ENCODE assay signal across 8 cellular contexts in genomic region chr9:136790640-136791465, GRCh38. TPM values are rescaled to one million over a fixed set of nuclear protein-coding genes. Genes with fewer than 3 reads are reported as not detected.
A peak's percentile ranks its signal among the peaks of the same experiment; 100 is the strongest.
DNase-seq lines count a peak whose midpoint lies in the region; ATAC-seq and TF ChIP-seq lines count a peak whose summit lies in the region.

TMEM141 (plus strand) TSS chr9:136791344; CDS start chr9:136791371, 27 bp downstream.

- H3K9me3 ChIP-seq in DND-41 (ENCODE audit: insufficient read depth, low read length, severe bottlenecking), result no peaks in the 10 kb centered on the region
- H3K9me3 ChIP-seq in naive thymus-derived CD4-positive, alpha-beta T cell (ENCODE audit: control insufficient read depth in 2 of 3, low read length in 3 of 3), result no peaks in the 10 kb centered on the region

- no peaks in the 10 kb centered on the region for H3K9me2 ChIP-seq in GM23338 (ENCODE audit: insufficient read depth)

- H4K20me1 ChIP-seq in DND-41 (ENCODE audit: insufficient read depth, low read length) (peaks cover 11% of the 10 kb centered on the region; the same call in 1 of the 2 replicates), GM23338 (replicated peaks; ENCODE audit: insufficient read depth) (peaks cover 14% of the 10 kb centered on the region)

- H3K79me2 ChIP-seq in DND-41 (ENCODE audit: insufficient read depth, low read length) (peaks cover 4% of the 10 kb centered on the region; the same call in 1 of the 2 replicates), GM23338 (replicated peaks; ENCODE audit: insufficient read depth) (0 out of 2 replicates have a peak, but pooled peaks cover 4% of the 10 kb centered on the region)

- ATAC-seq in DND-41 (ENCODE audit: insufficient read depth, low read depth) (peak; percentile 88), GM23338 (peak; percentile 86)
- ATAC-seq in naive thymus-derived CD4-positive, alpha-beta T cell, result peak; percentile 92
- ATAC-seq in stimulated activated naive B cell treated with anti-CD40 and anti-IgM and Interleukin-4, amounts not matched to agents 10 μg/mL and 1 μg/mL and 100 μg/mL, for 72 hours (replicated peaks), result peak; percentile 88 to 91

- H3K36me3 ChIP-seq in DND-41 (ENCODE audit: insufficient read depth, low read length) (peaks cover 8% of the 10 kb centered on the region; the same call in 1 of the 2 replicates), GM23338 (ENCODE audit: insufficient read depth) (no peaks in the 10 kb centered on the region)
- H3K36me3 ChIP-seq in naive thymus-derived CD4-positive, alpha-beta T cell (ENCODE audit: control insufficient read depth in 2 of 3, insufficient read depth in 3 of 3, low read length in 3 of 3), result peaks cover 0 to 17% (median 3%) of the 10 kb centered on the region in 3 experiments

- H3K27me3 ChIP-seq in DND-41 (ENCODE audit: insufficient read depth, low read length, poor library complexity), result no peaks in the 10 kb centered on the region
- H3K27me3 ChIP-seq in GM23338 (ENCODE audit: insufficient read depth), result no peaks in the 10 kb centered on the region
- no peaks in the 10 kb centered on the region for H3K27me3 ChIP-seq in naive thymus-derived CD4-positive, alpha-beta T cell (ENCODE audit: control insufficient read depth in 2 of 2, insufficient read depth in 2 of 2, low read length in 2 of 2)

- peak; percentile 100 for DNase-seq in DND-41
- DNase-seq in GM23338 (ENCODE audit: low spot score), result peak; percentile 100
- peak; percentile 98 for DNase-seq in LHCN-M2 (ENCODE audit: low read depth)
- DNase-seq in RPMI8226, result peak; percentile 100
- DNase-seq in activated T-helper 1 cell treated with anti-CD3 and anti-CD28 coated beads, Interleukin-2, amount 50 U/mL, for 16 hours (ENCODE audit: low read depth in 1 of 2, low spot score in 1 of 2), result peak; percentile 99 to 100
- DNase-seq in fibroblast of gingiva (ENCODE audit: low read depth), result peak; percentile 99
- DNase-seq in naive thymus-derived CD4-positive, alpha-beta T cell, result peak; percentile 99 to 100 (median 99)
- peak; percentile 99 for DNase-seq in stimulated activated naive B cell treated with anti-CD40 and anti-IgM and Interleukin-4, amounts not matched to agents 10 μg/mL and 1 μg/mL and 100 μg/mL, for 72 hours

- H3K4me1 Mint-ChIP-seq in GM23338, result peaks cover 18% of the 10 kb centered on the region
- H3K4me1 Mint-ChIP-seq in naive thymus-derived CD4-positive, alpha-beta T cell, result peaks cover 9 to 38% (median 29%) of the 10 kb centered on the region in 7 donors
- H3K4me1 Mint-ChIP-seq in stimulated activated naive B cell treated with anti-CD40 and anti-IgM and Interleukin-4, amounts not matched to agents 10 μg/mL and 1 μg/mL and 100 μg/mL, for 72 hours, result peaks cover 13 to 24% of the 10 kb centered on the region in 2 donors

- peak within 1 kb of the TSS; percentile 94 for H3K27ac Mint-ChIP-seq in GM23338
- H3K27ac Mint-ChIP-seq in naive thymus-derived CD4-positive, alpha-beta T cell, result peak within 1 kb of the TSS; percentile 57 to 98 (median 92)
- H3K27ac Mint-ChIP-seq in stimulated activated naive B cell treated with anti-CD40 and anti-IgM and Interleukin-4, amounts not matched to agents 10 μg/mL and 1 μg/mL and 100 μg/mL, for 72 hours, result peak within 1 kb of the TSS; percentile 97

- CTCF ChIA-PET in naive thymus-derived CD4-positive, alpha-beta T cell (lab: Charles Lee), result interaction anchor here (0.6 to 6.3 kb wide), 4 partner anchors 46 to 276 kb away, joined by 3 to 49 read pairs (median 6); no protein-coding TSS in a partner anchor

- H3K4me3 ChIP-seq in DND-41 (ENCODE audit: low read depth in 1 of 2, low read length in 2 of 2) (peak within 1 kb of the TSS; percentile 70 to 92), GM23338 (peak within 1 kb of the TSS; percentile 91)
- H3K4me3 ChIP-seq in naive thymus-derived CD4-positive, alpha-beta T cell (ENCODE audit: low read length), result peak within 1 kb of the TSS; percentile 94

- intact Hi-C loops in naive thymus-derived CD4-positive, alpha-beta T cell (cut with micrococcal nuclease), result loop anchor here (1.0 to 5.0 kb wide), 23 partner anchors 9 to 814 kb away; partner anchors contain the start of genes ARRDC1 (in 2 of the 2), DNLZ (in 2 of the 2), FBXW5 (in 2 of the 2) and MAN1B1 (in 2 of the 2)

- H3K9me3 Mint-ChIP-seq in GM23338, result no peaks in the 10 kb centered on the region
- H3K9me3 Mint-ChIP-seq in naive thymus-derived CD4-positive, alpha-beta T cell, result peaks cover 0 to 1% (median 0%) of the 10 kb centered on the region in 11 donors
- no peaks in the 10 kb centered on the region for H3K9me3 Mint-ChIP-seq in stimulated activated naive B cell treated with anti-CD40 and anti-IgM and Interleukin-4, amounts not matched to agents 10 μg/mL and 1 μg/mL and 100 μg/mL, for 72 hours

- POLR2A ChIA-PET in naive thymus-derived CD4-positive, alpha-beta T cell (lab: Charles Lee), result interaction anchor here (0.6 to 5.9 kb wide), 10 partner anchors 10 to 450 kb away, joined by 3 to 38 read pairs (median 4); partner anchors contain the start of genes FUT7, MAN1B1, RABL6 and TRAF2

- peaks cover 17% of the 10 kb centered on the region for H3K27me3 Mint-ChIP-seq in GM23338 (ENCODE audit: insufficient read depth, low read depth, poor library complexity)
- H3K27me3 Mint-ChIP-seq in naive thymus-derived CD4-positive, alpha-beta T cell, result peaks cover 0 to 16% (median 0%) of the 10 kb centered on the region in 5 donors
- H3K27me3 Mint-ChIP-seq in stimulated activated naive B cell treated with anti-CD40 and anti-IgM and Interleukin-4, amounts not matched to agents 10 μg/mL and 1 μg/mL and 100 μg/mL, for 72 hours, result no peaks in the 10 kb centered on the region

- H3K27ac ChIP-seq in DND-41 (ENCODE audit: low read length) (peak within 1 kb of the TSS; percentile 87), GM23338 (ENCODE audit: low read depth) (0 out of 2 replicates have a peak within 1 kb of the TSS, but pooled peaks have one; percentile 26)
- peak within 1 kb of the TSS; percentile 91 for H3K27ac ChIP-seq in naive thymus-derived CD4-positive, alpha-beta T cell (ENCODE audit: low read depth, low read length)

- peaks cover 34% of the 10 kb centered on the region for H3K4me1 ChIP-seq in DND-41 (ENCODE audit: insufficient read depth, low read length)
- H3K4me1 ChIP-seq in GM23338 (ENCODE audit: insufficient read depth), result peaks cover 4% of the 10 kb centered on the region
- H3K4me1 ChIP-seq in naive thymus-derived CD4-positive, alpha-beta T cell (ENCODE audit: control insufficient read depth in 2 of 2, insufficient read depth in 2 of 2, low read length in 2 of 2), result peaks cover 18 to 19% of the 10 kb centered on the region in 2 donors

- H3K4me2 ChIP-seq in DND-41 (ENCODE audit: insufficient read depth, low read length), result peak within 1 kb of the TSS; percentile 97
- peak within 1 kb of the TSS; percentile 88 for H3K4me2 ChIP-seq in GM23338

- TF ChIP-seq CTCF in DND-41 (IDR thresholded peaks at IDR 0.05; ENCODE audit: borderline replicate concordance, extremely low read depth, low read length, poor library complexity, severe bottlenecking), result no peak
- no peak for TF ChIP-seq CTCF in GM23338 (conservative IDR thresholded peaks at IDR 0.05; ENCODE audit: low read depth in 2 of 2)

- H3K9ac ChIP-seq in DND-41 (ENCODE audit: low read depth, low read length), result peak within 1 kb of the TSS; percentile 90

- H2AFZ ChIP-seq in DND-41 (ENCODE audit: low read depth, low read length) (peak within 1 kb of the TSS; percentile 79), GM23338 (peak within 1 kb of the TSS; percentile 86; the same call in 1 of the 2 replicates)

- peaks cover 8% of the 10 kb centered on the region; the same call in 2 of the 3 replicates for H3K36me3 Mint-ChIP-seq in GM23338 (ENCODE audit: low read depth)
- peaks cover 0 to 5% (median 0%) of the 10 kb centered on the region in 5 donors for H3K36me3 Mint-ChIP-seq in naive thymus-derived CD4-positive, alpha-beta T cell
- peaks cover 0 to 13% of the 10 kb centered on the region in 2 donors for H3K36me3 Mint-ChIP-seq in stimulated activated naive B cell treated with anti-CD40 and anti-IgM and Interleukin-4, amounts not matched to agents 10 μg/mL and 1 μg/mL and 100 μg/mL, for 72 hours

- H3K4me3 Mint-ChIP-seq in GM23338, result peak within 1 kb of the TSS; percentile 84
- peak within 1 kb of the TSS; percentile 76 to 90 (median 86) for H3K4me3 Mint-ChIP-seq in naive thymus-derived CD4-positive, alpha-beta T cell
- peak within 1 kb of the TSS; percentile 92 for H3K4me3 Mint-ChIP-seq in stimulated activated naive B cell treated with anti-CD40 and anti-IgM and Interleukin-4, amounts not matched to agents 10 μg/mL and 1 μg/mL and 100 μg/mL, for 72 hours

- H3F3A ChIP-seq in GM23338 (replicated peaks; ENCODE audit: low read depth), result 0 out of 2 replicates have a peak, but pooled peaks cover 6% of the 10 kb centered on the region

TF ChIP-seq in GM23338, 12 proteins besides CTCF, POLR2A, EP300 and RAD21:
- 0 out of 2 replicates have a peak, but pooled peaks have one; percentile 42 for TF ChIP-seq CREB1 (CRISPR knock-in tag; IDR thresholded peaks at IDR 0.05; ENCODE audit: low read depth)
- no peak for TF ChIP-seq STAT1 (IDR thresholded peaks at IDR 0.05; ENCODE audit: unreplicated experiment)
- TF ChIP-seq EZH2 (IDR thresholded peaks at IDR 0.05; ENCODE audit: low read depth, unreplicated experiment), result no peak
- peak; percentile 93 for TF ChIP-seq POLR2AphosphoS5 (IDR thresholded peaks at IDR 0.05; ENCODE audit: low read depth)

RNA-seq across cellular contexts. Expression of gene TMEM141, which starts in this region (rescaled TPM):
- 57.0 and 71.4 TPM in 2 replicates for total RNA-seq in GM23338 (2014; rRNA removed; shearing (Covaris generic))
- 90.0 and 90.5 TPM in 2 replicates for polyA plus RNA-seq in GM23338 (2016; fragmentation: Nextera tagmentation; extraction: Ambion mirVana)
- total RNA-seq in LHCN-M2 (2014; rRNA removed), result 61.2 and 76.3 TPM in 2 replicates
- polyA plus RNA-seq in LHCN-M2 (2012), result 78.9 TPM
- 10 to 100 TPM; 27.2 to 54.9 (median 36.2) TPM for total RNA-seq in naive thymus-derived CD4-positive, alpha-beta T cell
- polyA plus RNA-seq in naive thymus-derived CD4-positive, alpha-beta T cell, result 10 to 100 TPM; 28.2 to 30.6 TPM

Comparison
In these comparisons a context has a peak if more than half of its experiments do, and no peak if none do; other contexts are left out.
1. Peak in every context shown above with its lines: DNase-seq, ATAC-seq, H3K4me3 ChIP-seq and H3K27ac ChIP-seq.
2. H3K27ac ChIP-seq: peak in every context shown above with its lines; median percentile 91 in naive thymus-derived CD4-positive, alpha-beta T cell; 87 in DND-41; 26 in GM23338.